ENCODE assay signal across 34 cellular contexts in the genomic region with DNA sequence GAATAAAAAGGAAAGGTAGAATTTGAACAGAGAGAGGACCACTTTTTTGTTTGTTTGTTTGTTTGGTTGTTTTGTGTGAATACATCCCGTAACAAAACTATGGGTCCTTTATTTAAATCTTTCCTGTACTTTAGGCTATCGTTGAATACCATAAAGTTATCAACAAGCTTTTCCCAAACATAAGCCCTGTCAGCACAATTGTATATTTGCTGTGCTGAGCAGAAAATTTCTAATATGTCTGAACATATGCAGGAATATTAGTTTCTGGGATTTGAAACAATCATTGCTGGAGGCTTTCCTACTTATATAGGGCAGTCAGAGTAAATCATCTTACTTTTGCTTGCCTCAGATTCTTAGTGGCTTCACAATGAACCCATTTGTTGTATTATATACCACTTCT.
"Had no signal": no experiment of that assay in that cellular context is flagged by ENCODE, and none has a peak within 500 bp of the region (broad histone marks: within the 10 kb centered on the region; RNA-seq: fewer than 3 reads in every experiment).

No MANE protein-coding gene starts in this region.

- H3K27me3 ChIP-seq: MG63 had no signal

- DNase-seq: Karpas-422, Kasumi-1, MG63, MV-4-11, NCI-H1048, NCI-H1092, NCI-H1092 treated with DMSO at 0.1 percent for 48 hours, NCI-H1105, NCI-H1105 treated with DMSO at 0.1 percent for 48 hours, NCI-H1417, NCI-H1417 treated with DMSO at 0.1 percent for 48 hours, NCI-H1436, NCI-H1436 treated with DMSO at 0.1 percent for 48 hours, NCI-H146, NCI-H1694, NCI-H1694 treated with DMSO at 0.1 percent for 48 hours, NCI-H187, NCI-H187 treated with DMSO at 0.1 percent for 48 hours, NCI-H1930, NCI-H2029, NCI-H2029 treated with DMSO at 0.1 percent for 48 hours, NCI-H2081, NCI-H2081 treated with DMSO at 0.1 percent for 48 hours, NCI-H2107, NCI-H2171, NCI-H2171 treated with DMSO at 0.1 percent for 48 hours, NCI-H2227 treated with DMSO at 0.1 percent for 48 hours, NCI-H226, NCI-H345, NCI-H446, NCI-H446 treated with DMSO at 0.1 percent for 48 hours, NCI-H510A, NCI-H510A treated with DMSO at 0.1 percent for 48 hours, NCI-H524 had no signal

- H3K4me3 ChIP-seq: MG63 had no signal

- H3K9me3 ChIP-seq: MG63 had no signal

- H3K36me3 ChIP-seq: MG63 had no signal
